ENCODE assay signal across 1 cellular context in genomic region chr16:26491271-26491670, GRCh38.
TF ChIP-seq lines count a peak whose summit lies in the region.

No MANE protein-coding gene starts in this region.

TF ChIP-seq in H1, 55 proteins besides CTCF, POLR2A, EP300 and RAD21:
- no peak for TF ChIP-seq BRCA1 (IDR thresholded peaks at IDR 0.05; ENCODE audit: low read depth, low read length)
